20 cellular contexts compared by ENCODE assay signal in genomic region chr10:117540640-117541404, GRCh38. TPM values are rescaled to one million over a fixed set of nuclear protein-coding genes. Genes with fewer than 3 reads are reported as not detected.
A peak's percentile ranks its signal among the peaks of the same experiment; 100 is the strongest.
DNase-seq lines count a peak whose midpoint lies in the region; ATAC-seq and TF ChIP-seq lines count a peak whose summit lies in the region.
"Had no signal": no experiment of that assay in that cellular context is flagged by ENCODE, and none has a peak within 500 bp of the region (broad histone marks: within the 10 kb centered on the region; RNA-seq: fewer than 3 reads in every experiment).

No MANE protein-coding gene starts in this region.

- H3K9me3 Mint-ChIP-seq in activated T-helper 1 cell treated with anti-CD3 and anti-CD28 coated beads, Interleukin-12 subunit alpha, Interleukin-12 subunit beta, Interleukin-2, Interleukin-4 antibody, amounts not matched to agents 30 ng/mL and 10 ng/mL and 1 ng/mL, durations not matched to agents 14 hours and 24 hours and 36 hours: no peaks in the 10 kb centered on the region
- peaks cover 13% of the 10 kb centered on the region for H3K9me3 Mint-ChIP-seq in glutamatergic neuron (ENCODE audit: unreplicated experiment)
- no peaks in the 10 kb centered on the region for H3K9me3 Mint-ChIP-seq in naive thymus-derived CD4-positive, alpha-beta T cell
- no peaks in the 10 kb centered on the region for H3K9me3 Mint-ChIP-seq in CD8-positive, alpha-beta T cell
- H3K9me3 Mint-ChIP-seq: activated T-cell treated with anti-CD3 and anti-CD28 coated beads, Interleukin-2, amount 50 U/mL, for 4 hours; dendritic cell treated with granulocyte-macrophage colony-stimulating factor and Interleukin-4, amounts not matched to agents 40 ng/mL and 50 ng/mL, for 4 days had no signal

- H3K36me3 ChIP-seq in skeletal muscle tissue (ENCODE audit: control insufficient read depth in 3 of 3, insufficient read depth in 3 of 3, low read length in 3 of 3): no peaks in the 10 kb centered on the region
- no peaks in the 10 kb centered on the region for H3K36me3 ChIP-seq in naive thymus-derived CD4-positive, alpha-beta T cell (ENCODE audit: control insufficient read depth in 2 of 3, insufficient read depth in 3 of 3, low read length in 3 of 3)
- H3K36me3 ChIP-seq in CD8-positive, alpha-beta T cell (ENCODE audit: insufficient read depth, low read length): no peaks in the 10 kb centered on the region
- H3K36me3 ChIP-seq: sigmoid colon had no signal

- no peak for TF ChIP-seq CTCF in glutamatergic neuron (IDR thresholded peaks at IDR 0.05; ENCODE audit: partially characterized antibody, unreplicated experiment)
- TF ChIP-seq CTCF in CD8-positive, alpha-beta T cell (IDR thresholded peaks at IDR 0.05): no peak

- no peaks in the 10 kb centered on the region for H3K9me3 ChIP-seq in skeletal muscle tissue (ENCODE audit: control insufficient read depth in 3 of 3, low read length in 3 of 3)
- no peaks in the 10 kb centered on the region for H3K9me3 ChIP-seq in naive thymus-derived CD4-positive, alpha-beta T cell (ENCODE audit: control insufficient read depth in 2 of 3, low read length in 3 of 3)
- no peaks in the 10 kb centered on the region for H3K9me3 ChIP-seq in CD8-positive, alpha-beta T cell (ENCODE audit: low read length)
- H3K9me3 ChIP-seq: sigmoid colon had no signal

- intact Hi-C loops in activated T-helper 1 cell treated with anti-CD3 and anti-CD28 coated beads, Interleukin-12 subunit alpha, Interleukin-12 subunit beta, Interleukin-2, Interleukin-4 antibody, amounts not matched to agents 30 ng/mL and 10 ng/mL and 1 ng/mL, durations not matched to agents 14 hours and 24 hours and 36 hours (cut with micrococcal nuclease): loop anchor here (2.0 kb wide), 1 partner anchor 376 kb away; no protein-coding TSS in a partner anchor
- intact Hi-C loops in naive thymus-derived CD4-positive, alpha-beta T cell (cut with micrococcal nuclease): loop anchor here in 1 of 2 donors (5.0 kb wide), 1 partner anchor 374 kb away; no protein-coding TSS in a partner anchor
- intact Hi-C loops in CD8-positive, alpha-beta T cell (cut with DNase I, micrococcal nuclease): no loop called here

- H3K4me1 ChIP-seq in skeletal muscle tissue (ENCODE audit: control insufficient read depth in 3 of 3, insufficient read depth in 3 of 3, low read length in 3 of 3): peaks cover 27 to 48% (median 30%) of the 10 kb centered on the region in 3 donors
- no peaks in the 10 kb centered on the region for H3K4me1 ChIP-seq in naive thymus-derived CD4-positive, alpha-beta T cell (ENCODE audit: control insufficient read depth in 2 of 2, insufficient read depth in 2 of 2, low read length in 2 of 2)
- peaks cover 14% of the 10 kb centered on the region for H3K4me1 ChIP-seq in CD8-positive, alpha-beta T cell (ENCODE audit: insufficient read depth, low read length)

- H3K27me3 ChIP-seq in skeletal muscle tissue (ENCODE audit: control insufficient read depth in 3 of 3, insufficient read depth in 3 of 3, low read length in 3 of 3): peaks cover 87 to 95% (median 90%) of the 10 kb centered on the region in 3 donors
- peaks cover 0 to 12% of the 10 kb centered on the region in 2 donors for H3K27me3 ChIP-seq in naive thymus-derived CD4-positive, alpha-beta T cell (ENCODE audit: control insufficient read depth in 2 of 2, insufficient read depth in 2 of 2, low read length in 2 of 2)
- H3K27me3 ChIP-seq in CD8-positive, alpha-beta T cell (ENCODE audit: insufficient read depth, low read length): peaks cover 18% of the 10 kb centered on the region

- H3K4me1 Mint-ChIP-seq in activated T-helper 1 cell treated with anti-CD3 and anti-CD28 coated beads, Interleukin-12 subunit alpha, Interleukin-12 subunit beta, Interleukin-2, Interleukin-4 antibody, amounts not matched to agents 30 ng/mL and 10 ng/mL and 1 ng/mL, durations not matched to agents 14 hours and 24 hours and 36 hours (ENCODE audit: low read depth): peaks cover 6% of the 10 kb centered on the region
- H3K4me1 Mint-ChIP-seq in glutamatergic neuron (ENCODE audit: low read depth, unreplicated experiment): peaks cover 9% of the 10 kb centered on the region
- peaks cover 8 to 39% (median 30%) of the 10 kb centered on the region in 7 donors for H3K4me1 Mint-ChIP-seq in naive thymus-derived CD4-positive, alpha-beta T cell
- H3K4me1 Mint-ChIP-seq in CD8-positive, alpha-beta T cell (ENCODE audit: low read depth): peaks cover 13% of the 10 kb centered on the region

- POLR2A ChIA-PET in naive thymus-derived CD4-positive, alpha-beta T cell (lab: Charles Lee): no interaction called here
- POLR2A ChIA-PET in CD8-positive, alpha-beta T cell (lab: Charles Lee): no interaction called here

- peak overlapping the region; percentile 58 for H3K27ac Mint-ChIP-seq in activated T-helper 1 cell treated with anti-CD3 and anti-CD28 coated beads, Interleukin-12 subunit alpha, Interleukin-12 subunit beta, Interleukin-2, Interleukin-4 antibody, amounts not matched to agents 30 ng/mL and 10 ng/mL and 1 ng/mL, durations not matched to agents 14 hours and 24 hours and 36 hours
- H3K27ac Mint-ChIP-seq in glutamatergic neuron (ENCODE audit: unreplicated experiment): no peak overlapping the region
- H3K27ac Mint-ChIP-seq in naive thymus-derived CD4-positive, alpha-beta T cell: peak overlapping the region in 1 of 9 donors; percentile 73
- H3K27ac Mint-ChIP-seq in CD8-positive, alpha-beta T cell: no peak overlapping the region
- H3K27ac Mint-ChIP-seq: CD14-positive monocyte; dendritic cell treated with granulocyte-macrophage colony-stimulating factor and Interleukin-4, amounts not matched to agents 40 ng/mL and 50 ng/mL, for 4 days had no signal

- no peaks in the 10 kb centered on the region for H3K36me3 Mint-ChIP-seq in activated T-helper 1 cell treated with anti-CD3 and anti-CD28 coated beads, Interleukin-12 subunit alpha, Interleukin-12 subunit beta, Interleukin-2, Interleukin-4 antibody, amounts not matched to agents 30 ng/mL and 10 ng/mL and 1 ng/mL, durations not matched to agents 14 hours and 24 hours and 36 hours (ENCODE audit: low read depth)
- no peaks in the 10 kb centered on the region for H3K36me3 Mint-ChIP-seq in glutamatergic neuron (ENCODE audit: unreplicated experiment)
- H3K36me3 Mint-ChIP-seq in naive thymus-derived CD4-positive, alpha-beta T cell: no peaks in the 10 kb centered on the region
- H3K36me3 Mint-ChIP-seq in CD8-positive, alpha-beta T cell: no peaks in the 10 kb centered on the region

- H3K27ac ChIP-seq in skeletal muscle tissue (ENCODE audit: low read depth, low read length): no peak overlapping the region
- no peak overlapping the region for H3K27ac ChIP-seq in naive thymus-derived CD4-positive, alpha-beta T cell (ENCODE audit: low read depth, low read length)
- no peak overlapping the region for H3K27ac ChIP-seq in CD8-positive, alpha-beta T cell (ENCODE audit: low read depth, low read length)

- peak overlapping the region in 2 of 3 donors; percentile 46 to 65 for H3K4me3 ChIP-seq in skeletal muscle tissue (ENCODE audit: low read length in 3 of 3)
- no peak overlapping the region for H3K4me3 ChIP-seq in naive thymus-derived CD4-positive, alpha-beta T cell (ENCODE audit: low read length)
- H3K4me3 ChIP-seq in CD8-positive, alpha-beta T cell (ENCODE audit: low read depth, low read length): no peak overlapping the region
- H3K4me3 ChIP-seq: GM12878, lung, sigmoid colon had no signal

- peaks cover 73% of the 10 kb centered on the region for H3K27me3 Mint-ChIP-seq in activated T-helper 1 cell treated with anti-CD3 and anti-CD28 coated beads, Interleukin-12 subunit alpha, Interleukin-12 subunit beta, Interleukin-2, Interleukin-4 antibody, amounts not matched to agents 30 ng/mL and 10 ng/mL and 1 ng/mL, durations not matched to agents 14 hours and 24 hours and 36 hours (ENCODE audit: insufficient read depth)
- peaks cover 24% of the 10 kb centered on the region for H3K27me3 Mint-ChIP-seq in glutamatergic neuron (ENCODE audit: unreplicated experiment)
- peaks cover 56 to 90% (median 67%) of the 10 kb centered on the region in 5 donors for H3K27me3 Mint-ChIP-seq in naive thymus-derived CD4-positive, alpha-beta T cell
- peaks cover 54% of the 10 kb centered on the region for H3K27me3 Mint-ChIP-seq in CD8-positive, alpha-beta T cell (ENCODE audit: low read depth)

- DNase-seq in NCI-H2227 (lab: John Stamatoyannopoulos, UW; ENCODE audit: unreplicated experiment) (peak; percentile 1), NCI-H2227 treated with DMSO at 0.1 percent for 48 hours (lab: John Stamatoyannopoulos, UW) (no peak), glutamatergic neuron (no peak), NCI-H2081 (lab: John Stamatoyannopoulos, UW) (no peak)
- DNase-seq in activated T-helper 1 cell treated with anti-CD3 and anti-CD28 coated beads, Interleukin-12 subunit alpha, Interleukin-12 subunit beta, Interleukin-2, Interleukin-4 antibody, amounts not matched to agents 30 ng/mL and 10 ng/mL and 1 ng/mL, durations not matched to agents 14 hours and 24 hours and 36 hours (ENCODE audit: low spot score): no peak
- no peak for DNase-seq in naive thymus-derived CD4-positive, alpha-beta T cell
- no peak for DNase-seq in CD8-positive, alpha-beta T cell
- DNase-seq: 8988T; activated T-cell treated with anti-CD3 and anti-CD28 coated beads, Interleukin-2, amount 50 U/mL, for 4 hours; NCI-H1092; NCI-H345; SHP77 treated with DMSO at 0.1 percent for 48 hours; sigmoid colon; stimulated activated naive CD4-positive, alpha-beta T cell had no signal

- no peak for ATAC-seq in naive thymus-derived CD4-positive, alpha-beta T cell
- no peak for ATAC-seq in CD8-positive, alpha-beta T cell
- ATAC-seq: activated T-cell treated with anti-CD3 and anti-CD28 coated beads, Interleukin-2, amount 50 U/mL, for 4 hours; GM12878; HCT116 had no signal

- no peak overlapping the region for H3K4me3 Mint-ChIP-seq in activated T-helper 1 cell treated with anti-CD3 and anti-CD28 coated beads, Interleukin-12 subunit alpha, Interleukin-12 subunit beta, Interleukin-2, Interleukin-4 antibody, amounts not matched to agents 30 ng/mL and 10 ng/mL and 1 ng/mL, durations not matched to agents 14 hours and 24 hours and 36 hours
- H3K4me3 Mint-ChIP-seq in glutamatergic neuron (ENCODE audit: unreplicated experiment): peak overlapping the region; percentile 92
- H3K4me3 Mint-ChIP-seq in naive thymus-derived CD4-positive, alpha-beta T cell: peak overlapping the region in 5 of 10 donors; percentile 44 to 80 (median 57)
- H3K4me3 Mint-ChIP-seq in CD8-positive, alpha-beta T cell: no peak overlapping the region
- H3K4me3 Mint-ChIP-seq: activated T-cell treated with anti-CD3 and anti-CD28 coated beads, Interleukin-2, amount 50 U/mL, for 4 hours; dendritic cell treated with granulocyte-macrophage colony-stimulating factor and Interleukin-4, amounts not matched to agents 40 ng/mL and 50 ng/mL, for 4 days had no signal

- peak overlapping the region in 1 of 3 donors; percentile 33 for H3K9ac ChIP-seq in skeletal muscle tissue (ENCODE audit: low read depth in 1 of 3, low read length in 3 of 3)

- CTCF ChIA-PET in naive thymus-derived CD4-positive, alpha-beta T cell (lab: Charles Lee): no interaction called here
- CTCF ChIA-PET in CD8-positive, alpha-beta T cell (lab: Charles Lee): no interaction called here

RNA-seq across cellular contexts. Expression of gene EMX2, which starts 1.7 kb away (rescaled TPM):
- total RNA-seq in activated T-helper 1 cell treated with anti-CD3 and anti-CD28 coated beads, Interleukin-12 subunit alpha, Interleukin-12 subunit beta, Interleukin-2, Interleukin-4 antibody, amounts not matched to agents 30 ng/mL and 10 ng/mL and 1 ng/mL, durations not matched to agents 14 hours and 24 hours and 36 hours: not detected in 2 replicates
- total RNA-seq in glutamatergic neuron (ENCODE audit: unreplicated experiment): 0.47 TPM
- 2.1 TPM for total RNA-seq in skeletal muscle tissue
- not detected for total RNA-seq in naive thymus-derived CD4-positive, alpha-beta T cell
- not detected for polyA plus RNA-seq in naive thymus-derived CD4-positive, alpha-beta T cell
- total RNA-seq in CD8-positive, alpha-beta T cell: not detected
- total RNA-seq: activated T-cell treated with anti-CD3 and anti-CD28 coated beads, Interleukin-2, amount 50 U/mL, for 4 hours; GM12878 had no signal
- polyA plus RNA-seq: CD14-positive monocyte, lung, sigmoid colon had no signal

Comparison
In these comparisons a context has a peak if more than half of its experiments do, and no peak if none do; other contexts are left out.
1. H3K4me3 ChIP-seq: peak in skeletal muscle tissue (2 of 3); none in naive thymus-derived CD4-positive, alpha-beta T cell (single experiment) and CD8-positive, alpha-beta T cell (single experiment).